Comparison of ENCODE assay signal across 18 cellular contexts in genomic region chr1:98949606-98950005, GRCh38. TPM values are rescaled to one million over a fixed set of nuclear protein-coding genes. Genes with fewer than 3 reads are reported as not detected.
"Had no signal": no experiment of that assay in that cellular context is flagged by ENCODE, and none has a peak within 500 bp of the region (broad histone marks: within the 10 kb centered on the region; RNA-seq: fewer than 3 reads in every experiment).

No MANE protein-coding gene starts in this region.

- H3K9me3 ChIP-seq: lower lobe of right lung, right lobe of liver, spleen, tibial nerve had no signal

- H3K4me3 ChIP-seq: lower lobe of right lung, right lobe of liver, spleen, tibial nerve had no signal

- H3K27ac Mint-ChIP-seq: activated CD4-positive, alpha-beta T cell treated with anti-CD3 and anti-CD28 coated beads for 36 hours; activated CD8-positive, alpha-beta T cell treated with anti-CD3 and anti-CD28 coated beads for 36 hours; activated T-cell treated with anti-CD3 and anti-CD28 coated beads, Interleukin-2, amount 50 U/mL, for 72 hours; immature natural killer cell; naive B cell; progenitor cell of endocrine pancreas; stimulated activated naive B cell treated with anti-CD40 and anti-IgM and Interleukin-4, amounts not matched to agents 10 μg/mL and 1 μg/mL and 100 μg/mL, for 72 hours had no signal

- H3K36me3 ChIP-seq: lower lobe of right lung, right lobe of liver, spleen, tibial nerve had no signal

- H3K27me3 ChIP-seq: right lobe of liver, spleen, tibial nerve had no signal

- DNase-seq: activated CD4-positive, alpha-beta T cell treated with anti-CD3 and anti-CD28 coated beads for 36 hours; activated CD8-positive, alpha-beta memory T cell treated with anti-CD3 and anti-CD28 coated beads, Interleukin-2, amount 50 U/mL, for 4 hours; activated CD8-positive, alpha-beta T cell treated with anti-CD3 and anti-CD28 coated beads for 36 hours; activated T-cell treated with anti-CD3 and anti-CD28 coated beads, Interleukin-2, amount 50 U/mL, for 72 hours; effector memory CD4-positive, alpha-beta T cell; immature natural killer cell; left cardiac atrium; lower lobe of right lung; naive B cell; occipital lobe; right lobe of liver; spleen; stimulated activated CD4-positive, alpha-beta T cell treated with anti-CD3 and anti-CD28 coated beads, Interleukin-1b, Interleukin-23, amount 100 ng/mL, for 48 hours; stimulated activated naive B cell treated with anti-CD40 and anti-IgM and Interleukin-4, amounts not matched to agents 10 μg/mL and 1 μg/mL and 100 μg/mL, for 72 hours had no signal

- H3K27me3 Mint-ChIP-seq: activated CD4-positive, alpha-beta T cell treated with anti-CD3 and anti-CD28 coated beads for 36 hours; activated CD8-positive, alpha-beta T cell treated with anti-CD3 and anti-CD28 coated beads for 36 hours; progenitor cell of endocrine pancreas had no signal

- H3K27ac ChIP-seq: lower lobe of right lung, right lobe of liver, spleen, tibial nerve, VCaP had no signal

- H3K9me3 Mint-ChIP-seq: activated CD8-positive, alpha-beta T cell treated with anti-CD3 and anti-CD28 coated beads for 36 hours; activated T-cell treated with anti-CD3 and anti-CD28 coated beads, Interleukin-2, amount 50 U/mL, for 72 hours; stimulated activated naive B cell treated with anti-CD40 and anti-IgM and Interleukin-4, amounts not matched to agents 10 μg/mL and 1 μg/mL and 100 μg/mL, for 72 hours had no signal

- H3K36me3 Mint-ChIP-seq: immature natural killer cell; naive B cell; stimulated activated naive B cell treated with anti-CD40 and anti-IgM and Interleukin-4, amounts not matched to agents 10 μg/mL and 1 μg/mL and 100 μg/mL, for 72 hours had no signal

- H3K4me1 Mint-ChIP-seq: activated CD4-positive, alpha-beta T cell treated with anti-CD3 and anti-CD28 coated beads for 36 hours; immature natural killer cell; naive B cell; stimulated activated naive B cell treated with anti-CD40 and anti-IgM and Interleukin-4, amounts not matched to agents 10 μg/mL and 1 μg/mL and 100 μg/mL, for 72 hours had no signal

- H3K4me3 Mint-ChIP-seq: activated CD4-positive, alpha-beta T cell treated with anti-CD3 and anti-CD28 coated beads for 36 hours; activated CD8-positive, alpha-beta T cell treated with anti-CD3 and anti-CD28 coated beads for 36 hours; activated T-cell treated with anti-CD3 and anti-CD28 coated beads, Interleukin-2, amount 50 U/mL, for 72 hours; immature natural killer cell; naive B cell; stimulated activated naive B cell treated with anti-CD40 and anti-IgM and Interleukin-4, amounts not matched to agents 10 μg/mL and 1 μg/mL and 100 μg/mL, for 72 hours had no signal

- ATAC-seq: activated CD4-positive, alpha-beta T cell treated with anti-CD3 and anti-CD28 coated beads for 36 hours; activated CD8-positive, alpha-beta T cell treated with anti-CD3 and anti-CD28 coated beads for 36 hours; activated T-cell treated with anti-CD3 and anti-CD28 coated beads, Interleukin-2, amount 50 U/mL, for 72 hours; left cardiac atrium; lower lobe of right lung; right lobe of liver; stimulated activated naive B cell treated with anti-CD40 and anti-IgM and Interleukin-4, amounts not matched to agents 10 μg/mL and 1 μg/mL and 100 μg/mL, for 72 hours had no signal

- H3K4me1 ChIP-seq: lower lobe of right lung, right lobe of liver, spleen had no signal

RNA-seq across cellular contexts. Expression of gene PLPPR5, which starts 55.1 kb away (rescaled TPM):
- total RNA-seq: activated CD4-positive, alpha-beta T cell treated with anti-CD3 and anti-CD28 coated beads for 36 hours; activated T-cell treated with anti-CD3 and anti-CD28 coated beads, Interleukin-2, amount 50 U/mL, for 72 hours; left cardiac atrium; lower lobe of right lung; right lobe of liver; spleen; subcutaneous adipose tissue had no signal
